Comparison of ENCODE assay signal across 8 cellular contexts in the genomic region with DNA sequence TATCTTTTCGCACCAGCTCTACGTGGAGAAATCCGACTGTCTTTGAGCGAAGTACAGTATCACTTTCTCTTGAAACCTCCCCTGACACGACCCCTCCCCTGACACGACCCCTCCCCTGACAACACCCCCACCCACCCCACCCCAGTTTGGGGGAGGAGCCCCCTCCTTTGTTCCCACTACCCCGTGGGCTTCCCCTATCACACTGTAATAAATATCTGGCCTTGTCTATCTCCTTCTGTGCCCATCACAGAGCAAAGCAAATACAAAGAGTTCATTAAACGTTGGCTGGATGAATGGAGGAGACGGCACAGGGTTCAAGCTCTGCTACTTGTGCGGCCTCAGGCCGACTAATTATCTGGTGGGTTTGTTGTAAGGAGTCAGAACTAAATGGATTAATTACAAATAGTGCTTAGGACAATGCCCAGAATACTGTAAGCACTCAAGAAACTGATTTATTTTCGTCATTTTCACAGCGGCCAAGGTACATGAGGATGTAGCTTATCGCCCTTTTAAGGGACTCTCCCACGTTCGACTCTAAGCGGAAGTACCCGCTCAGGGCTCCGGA. TPM values are rescaled to one million over a fixed set of nuclear protein-coding genes. Genes with fewer than 3 reads are reported as not detected.
DNase-seq lines count a peak whose midpoint lies in the region; FAIRE-seq and TF ChIP-seq lines count a peak whose summit lies in the region.

No MANE protein-coding gene starts in this region.

- no peak for FAIRE-seq in GM12891 (lab: Jason Lieb, UNC)

- peaks cover 21% of the 10 kb centered on the region for H3K27me3 Mint-ChIP-seq in neural progenitor cell (ENCODE audit: insufficient read depth, low read depth)

- no peaks in the 10 kb centered on the region for H3K9me3 Mint-ChIP-seq in neural progenitor cell

- H3K4me2 ChIP-seq in OCI-LY3 (ENCODE audit: low read length): peak overlapping the region; percentile 86
- H3K4me2 ChIP-seq in neural progenitor cell: peak overlapping the region; percentile 98

- peaks cover 34% of the 10 kb centered on the region for H3K79me2 ChIP-seq in OCI-LY3 (ENCODE audit: low read length)
- peaks cover 23% of the 10 kb centered on the region for H3K79me2 ChIP-seq in neural progenitor cell (ENCODE audit: low read depth)

- H4K20me1 ChIP-seq in OCI-LY3 (ENCODE audit: insufficient read depth, low read length) (no peaks in the 10 kb centered on the region), neural progenitor cell (ENCODE audit: low read depth) (peaks cover 12% of the 10 kb centered on the region)

- peak overlapping the region; percentile 73 for H2AFZ ChIP-seq in OCI-LY3 (ENCODE audit: low read depth, low read length)
- H2AFZ ChIP-seq in neural progenitor cell (replicated peaks): peak overlapping the region; percentile 55

- H3K9ac ChIP-seq in OCI-LY3 (ENCODE audit: low read length) (peak overlapping the region; percentile 87), endocrine pancreas (ENCODE audit: control insufficient read depth, insufficient read depth, low read length) (peak overlapping the region; percentile 65), neural progenitor cell (peak overlapping the region; percentile 25)

- peaks cover 21% of the 10 kb centered on the region for H3K4me1 Mint-ChIP-seq in neural progenitor cell

- H3K9me3 ChIP-seq in OCI-LY3 (ENCODE audit: insufficient read depth, low read length) (no peaks in the 10 kb centered on the region), endocrine pancreas (ENCODE audit: control insufficient read depth, low read length) (no peaks in the 10 kb centered on the region), neural progenitor cell (ENCODE audit: low read depth) (no peaks in the 10 kb centered on the region)

- H3K4me3 ChIP-seq in OCI-LY3 (ENCODE audit: low read length) (peak overlapping the region; percentile 80), endocrine pancreas (ENCODE audit: control insufficient read depth, insufficient read depth, low read length) (peak overlapping the region; percentile 83), neural progenitor cell (peak overlapping the region; percentile 95)

- H3F3A ChIP-seq in neural progenitor cell (ENCODE audit: low read depth): peaks cover 27% of the 10 kb centered on the region

- peak; percentile 21 for DNase-seq in NCI-H146 treated with DMSO at 0.1 percent for 48 hours (lab: John Stamatoyannopoulos, UW; ENCODE audit: unreplicated experiment)
- no peak for DNase-seq in NCI-H146 (lab: John Stamatoyannopoulos, UW)
- DNase-seq in neural progenitor cell (ENCODE audit: low spot score): no peak
- DNase-seq in activated effector memory CD4-positive, alpha-beta T cell treated with Interleukin-2 at 50 U/mL for 16 hours: no peak
- no peak for DNase-seq in activated effector memory CD4-positive, alpha-beta T cell treated with anti-CD3 and anti-CD28 coated beads, Interleukin-2, amount 50 U/mL, for 16 hours
- no peak for DNase-seq in GM12891 (ENCODE audit: insufficient read length, low spot score)

- peaks cover 9% of the 10 kb centered on the region for H3K36me3 ChIP-seq in OCI-LY3 (replicated peaks; ENCODE audit: low read depth, low read length)
- no peaks in the 10 kb centered on the region for H3K36me3 ChIP-seq in endocrine pancreas (ENCODE audit: control insufficient read depth, insufficient read depth, low read length)
- no peaks in the 10 kb centered on the region for H3K36me3 ChIP-seq in neural progenitor cell

- peak overlapping the region; percentile 95 for H3K27ac Mint-ChIP-seq in neural progenitor cell

- H3K27ac ChIP-seq in OCI-LY3 (ENCODE audit: low read length) (peak overlapping the region; percentile 89), neural progenitor cell (peak overlapping the region; percentile 92)

- TF ChIP-seq POLR2A in GM12891 (IDR thresholded peaks at IDR 0.05; ENCODE audit: low read depth, low read length): no peak

- no peak for TF ChIP-seq CTCF in OCI-LY3 (IDR thresholded peaks at IDR 0.05; ENCODE audit: low read depth, low read length)
- TF ChIP-seq CTCF in neural progenitor cell (IDR thresholded peaks at IDR 0.05): no peak

- peaks cover 12% of the 10 kb centered on the region for H3K27me3 ChIP-seq in OCI-LY3 (ENCODE audit: low read depth, low read length)
- H3K27me3 ChIP-seq in endocrine pancreas (ENCODE audit: control insufficient read depth, insufficient read depth, low read length): no peaks in the 10 kb centered on the region
- no peaks in the 10 kb centered on the region for H3K27me3 ChIP-seq in neural progenitor cell

- H3K4me1 ChIP-seq in OCI-LY3 (ENCODE audit: low read length) (peaks cover 13% of the 10 kb centered on the region), endocrine pancreas (ENCODE audit: control insufficient read depth, insufficient read depth, low read length) (no peaks in the 10 kb centered on the region), neural progenitor cell (peaks cover 9% of the 10 kb centered on the region)

- no peaks in the 10 kb centered on the region for H3K36me3 Mint-ChIP-seq in neural progenitor cell

- H3K4me3 Mint-ChIP-seq in neural progenitor cell: peak overlapping the region; percentile 94

TF ChIP-seq in GM12891, 5 proteins besides CTCF, POLR2A, EP300 and RAD21:
- no peak for TF ChIP-seq SPI1 (IDR thresholded peaks at IDR 0.05; ENCODE audit: low read depth, low read length)
- no peak for TF ChIP-seq PAX5 (IDR thresholded peaks at IDR 0.05; ENCODE audit: insufficient read depth, low read length, severe bottlenecking)
- no peak for TF ChIP-seq TAF1 (IDR thresholded peaks at IDR 0.05; ENCODE audit: low read depth, low read length)
- TF ChIP-seq POU2F2 (IDR thresholded peaks at IDR 0.05; ENCODE audit: low read depth, low read length): no peak
- TF ChIP-seq POLR2AphosphoS5 (IDR thresholded peaks at IDR 0.05; ENCODE audit: low read depth, low read length): no peak

RNA-seq across cellular contexts. Expression of a gene that starts 0.6 kb away (rescaled TPM):
- 62.3 and 71.7 TPM in 2 replicates for total RNA-seq in neural progenitor cell (ENCODE audit: low replicate concordance)
- 44.9 TPM for polyA plus RNA-seq in GM12891 (2012; ENCODE audit: low read depth, missing spikeins)

RNA-seq across cellular contexts. Expression of a gene that starts 28.1 kb away (rescaled TPM):
- not detected in 2 replicates for total RNA-seq in neural progenitor cell (ENCODE audit: low replicate concordance)
- polyA plus RNA-seq in GM12891 (2012; ENCODE audit: low read depth, missing spikeins): 1.1 TPM

RNA-seq across cellular contexts. Expression of a gene that starts 31.5 kb away (rescaled TPM):
- 10.3 and 10.9 TPM in 2 replicates for total RNA-seq in neural progenitor cell (ENCODE audit: low replicate concordance)
- 58.1 TPM for polyA plus RNA-seq in GM12891 (2012; ENCODE audit: low read depth, missing spikeins)

RNA-seq across cellular contexts. Expression of a gene that starts 47.7 kb away (rescaled TPM):
- total RNA-seq in neural progenitor cell (ENCODE audit: low replicate concordance): 0.84 and 1.8 TPM in 2 replicates
- polyA plus RNA-seq in GM12891 (2012; ENCODE audit: low read depth, missing spikeins): not detected

RNA-seq across cellular contexts. Expression of a gene that starts 50.5 kb away (rescaled TPM):
- 25.1 and 57.0 TPM in 2 replicates for total RNA-seq in neural progenitor cell (ENCODE audit: low replicate concordance)
- 28.3 TPM for polyA plus RNA-seq in GM12891 (2012; ENCODE audit: low read depth, missing spikeins)

Comparison
In these comparisons a context has a peak if more than half of its experiments do, and no peak if none do; other contexts are left out.
1. H3K9ac ChIP-seq: peak in every context shown above with its lines; median percentile 87 in OCI-LY3; 65 in endocrine pancreas; 25 in neural progenitor cell.